ENCODE assay signal across 8 cellular contexts in the genomic region with DNA sequence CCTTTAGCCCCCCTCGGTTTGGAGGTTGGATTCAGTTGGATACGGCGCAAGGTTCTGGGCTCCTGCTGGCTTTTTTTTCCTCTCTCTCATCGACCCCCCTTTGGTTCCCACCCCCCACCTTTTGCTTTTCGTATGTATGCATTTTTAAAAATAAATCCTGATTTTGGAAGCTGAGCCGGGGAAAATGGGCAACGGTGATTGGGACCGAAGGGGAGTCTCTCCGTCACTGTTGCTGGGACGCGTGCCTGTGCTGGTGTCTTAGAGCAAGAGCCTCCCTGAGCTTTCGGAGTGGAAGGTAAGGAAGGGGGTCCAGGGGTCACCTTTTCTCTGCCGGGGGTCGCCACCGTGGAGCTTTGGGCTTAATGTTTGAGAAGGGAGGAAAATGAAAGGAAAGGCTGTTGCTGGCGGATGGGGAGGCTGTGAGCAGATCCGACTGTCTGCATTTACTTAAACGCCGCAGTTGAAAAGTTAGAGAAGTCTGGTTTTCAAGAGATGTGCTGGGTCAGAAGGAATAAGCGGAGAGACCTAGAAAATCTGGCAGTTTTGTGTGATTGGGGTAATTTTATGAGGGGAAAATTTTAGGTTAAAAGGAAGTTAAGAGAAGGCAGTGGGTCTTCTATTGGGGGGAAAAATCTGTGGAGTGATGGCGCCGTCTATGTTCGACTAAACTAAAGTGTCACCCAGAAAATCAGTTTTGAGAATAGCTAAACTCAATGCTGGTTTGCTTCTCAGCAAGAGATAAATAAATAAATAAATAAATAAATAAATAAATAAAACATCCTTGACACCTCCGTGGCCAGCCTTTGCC. TPM values are rescaled to one million over a fixed set of nuclear protein-coding genes. Genes with fewer than 3 reads are reported as not detected.
DNase-seq lines count a peak whose midpoint lies in the region; ATAC-seq and TF ChIP-seq lines count a peak whose summit lies in the region.

No MANE protein-coding gene starts in this region.

- peak overlapping the region; percentile 100 for H3K4me2 ChIP-seq in smooth muscle cell

- H3K9me3 Mint-ChIP-seq in IgD-negative memory B cell: peaks cover 0 to 3% (median 0%) of the 10 kb centered on the region in 3 donors

- no peaks in the 10 kb centered on the region for H3F3A ChIP-seq in smooth muscle cell (ENCODE audit: low read depth)

- H3K9me3 ChIP-seq in iPS-18c (ENCODE audit: control insufficient read depth, insufficient read depth, low read length) (no peaks in the 10 kb centered on the region), smooth muscle cell (replicated peaks; ENCODE audit: low read depth) (no peaks in the 10 kb centered on the region)

- H2AFZ ChIP-seq in smooth muscle cell (ENCODE audit: low read depth): peak overlapping the region; percentile 91

- peaks cover 42% of the 10 kb centered on the region for H3K27me3 Mint-ChIP-seq in IgD-negative memory B cell

- no peak overlapping the region for H3K27ac ChIP-seq in smooth muscle cell (ENCODE audit: low read depth)

- WGBS in smooth muscle cell (ENCODE audit: low lambda C conversion rate): 4% methylated on average over 24 of the region's 24 CpGs

- peak overlapping the region; percentile 76 to 93 (median 88) for H3K4me3 Mint-ChIP-seq in IgD-negative memory B cell

- peaks cover 89% of the 10 kb centered on the region for H3K27me3 ChIP-seq in smooth muscle cell (ENCODE audit: low read depth)

- peak; percentile 53 for DNase-seq in D341Med (ENCODE audit: low spot score)
- peak; percentile 7 for DNase-seq in amniotic epithelial cell (ENCODE audit: low read depth)
- DNase-seq in smooth muscle cell (lab: John Stamatoyannopoulos, UW; ENCODE audit: unreplicated experiment): no peak
- no peak for DNase-seq in NOMO-1 (lab: John Stamatoyannopoulos, UW; ENCODE audit: unreplicated experiment in 2 of 2)

- no peaks in the 10 kb centered on the region for H3K36me3 Mint-ChIP-seq in IgD-negative memory B cell

- ATAC-seq in HG02970 (IDR thresholded peaks at IDR 0.05; ENCODE audit: low FRiP score, unreplicated experiment) (no peak), GM21737 (IDR thresholded peaks at IDR 0.05; ENCODE audit: unreplicated experiment) (no peak)

- no peak for TF ChIP-seq CTCF in smooth muscle cell (IDR thresholded peaks at IDR 0.05; ENCODE audit: borderline replicate concordance, insufficient read depth, poor library complexity, severe bottlenecking)

- no peaks in the 10 kb centered on the region for H3K79me2 ChIP-seq in smooth muscle cell (ENCODE audit: low read depth)

- H3K4me1 ChIP-seq in smooth muscle cell (ENCODE audit: low read depth): peaks cover 9% of the 10 kb centered on the region

- peak overlapping the region in 1 of 3 donors; percentile 22 for H3K27ac Mint-ChIP-seq in IgD-negative memory B cell

- H3K36me3 ChIP-seq in smooth muscle cell (ENCODE audit: low read depth): no peaks in the 10 kb centered on the region

- peaks cover 14 to 18% (median 15%) of the 10 kb centered on the region in 3 donors for H3K4me1 Mint-ChIP-seq in IgD-negative memory B cell

- no peaks in the 10 kb centered on the region for H4K20me1 ChIP-seq in smooth muscle cell (ENCODE audit: low read depth)

- H3K4me3 ChIP-seq in iPS-18c (ENCODE audit: insufficient read depth, low read depth, low read length) (peak overlapping the region; percentile 74), smooth muscle cell (peak overlapping the region; percentile 86)

- H3K9ac ChIP-seq in smooth muscle cell (ENCODE audit: low read depth): peak overlapping the region; percentile 68

RNA-seq across cellular contexts. Expression of a gene that starts 0.8 kb away (rescaled TPM):
- polyA plus RNA-seq in IgD-negative memory B cell: not detected
- total RNA-seq in smooth muscle cell: 0.63 and 0.85 TPM in 2 replicates
- polyA plus RNA-seq in smooth muscle cell: 0.34 and 0.56 TPM in 2 replicates

Comparison
In these comparisons a context has a peak if more than half of its experiments do, and no peak if none do; other contexts are left out.
1. DNase-seq: peak in D341Med (single experiment) and amniotic epithelial cell (single experiment); none in smooth muscle cell (single experiment) and NOMO-1 (0 of 2).